ENCODE assay signal across 15 cellular contexts in genomic region chr4:17058506-17058905, GRCh38.
DNase-seq lines count a peak whose midpoint lies in the region; ATAC-seq and TF ChIP-seq lines count a peak whose summit lies in the region.
"Had no signal": no experiment of that assay in that cellular context is flagged by ENCODE, and none has a peak within 500 bp of the region (broad histone marks: within the 10 kb centered on the region; RNA-seq: fewer than 3 reads in every experiment).

No MANE protein-coding gene starts in this region.

- intact Hi-C loops in right cardiac atrium (cut with DNase I) (no loop called here), testis (cut with DNase I; ENCODE audit: low total_unique reads) (no loop called here)

- no peak overlapping the region for H3K27ac Mint-ChIP-seq in GM23338
- no peak overlapping the region for H3K27ac Mint-ChIP-seq in stimulated activated memory B cell treated with anti-CD40 and anti-IgM and Interleukin-4, amounts not matched to agents 10 μg/mL and 1 μg/mL and 100 μg/mL, for 72 hours
- H3K27ac Mint-ChIP-seq in stimulated activated naive CD8-positive, alpha-beta T cell treated with anti-CD3 and anti-CD28 coated beads, Interleukin-15, amount 100 ng/mL, for 72 hours: no peak overlapping the region
- H3K27ac Mint-ChIP-seq: activated CD4-positive, alpha-beta memory T cell treated with anti-CD3 and anti-CD28 coated beads for 36 hours; CD4-positive, CD25-positive, alpha-beta regulatory T cell; memory B cell had no signal

- H3K9me3 Mint-ChIP-seq in GM23338: no peaks in the 10 kb centered on the region
- no peaks in the 10 kb centered on the region for H3K9me3 Mint-ChIP-seq in stimulated activated memory B cell treated with anti-CD40 and anti-IgM and Interleukin-4, amounts not matched to agents 10 μg/mL and 1 μg/mL and 100 μg/mL, for 72 hours
- H3K9me3 Mint-ChIP-seq in stimulated activated naive CD8-positive, alpha-beta T cell treated with anti-CD3 and anti-CD28 coated beads, Interleukin-15, amount 100 ng/mL, for 72 hours: peaks cover 0 to 7% of the 10 kb centered on the region in 2 donors
- H3K9me3 Mint-ChIP-seq: activated CD4-positive, alpha-beta memory T cell treated with anti-CD3 and anti-CD28 coated beads for 36 hours; memory B cell had no signal

- H3K27me3 Mint-ChIP-seq in GM23338 (ENCODE audit: insufficient read depth, low read depth, poor library complexity): no peaks in the 10 kb centered on the region
- no peaks in the 10 kb centered on the region for H3K27me3 Mint-ChIP-seq in stimulated activated memory B cell treated with anti-CD40 and anti-IgM and Interleukin-4, amounts not matched to agents 10 μg/mL and 1 μg/mL and 100 μg/mL, for 72 hours
- H3K27me3 Mint-ChIP-seq in stimulated activated naive CD8-positive, alpha-beta T cell treated with anti-CD3 and anti-CD28 coated beads, Interleukin-15, amount 100 ng/mL, for 72 hours: peaks cover 13% of the 10 kb centered on the region
- H3K27me3 Mint-ChIP-seq: activated CD4-positive, alpha-beta memory T cell treated with anti-CD3 and anti-CD28 coated beads for 36 hours; CD4-positive, CD25-positive, alpha-beta regulatory T cell; memory B cell had no signal

- ATAC-seq in GM23338 (no peak), right cardiac atrium (peak; percentile 67 to 72)
- no peak for ATAC-seq in stimulated activated memory B cell treated with anti-CD40 and anti-IgM and Interleukin-4, amounts not matched to agents 10 μg/mL and 1 μg/mL and 100 μg/mL, for 72 hours
- ATAC-seq in stimulated activated naive CD8-positive, alpha-beta T cell treated with anti-CD3 and anti-CD28 coated beads, Interleukin-15, amount 100 ng/mL, for 72 hours: no peak

- no peak overlapping the region for H3K4me3 Mint-ChIP-seq in GM23338
- no peak overlapping the region for H3K4me3 Mint-ChIP-seq in stimulated activated memory B cell treated with anti-CD40 and anti-IgM and Interleukin-4, amounts not matched to agents 10 μg/mL and 1 μg/mL and 100 μg/mL, for 72 hours
- no peak overlapping the region for H3K4me3 Mint-ChIP-seq in stimulated activated naive CD8-positive, alpha-beta T cell treated with anti-CD3 and anti-CD28 coated beads, Interleukin-15, amount 100 ng/mL, for 72 hours
- H3K4me3 Mint-ChIP-seq: activated CD4-positive, alpha-beta memory T cell treated with anti-CD3 and anti-CD28 coated beads for 36 hours; memory B cell had no signal

- 0 out of 2 replicates have a peak, but pooled peaks cover 19% of the 10 kb centered on the region for H3K9me2 ChIP-seq in GM23338 (ENCODE audit: insufficient read depth)

- H4K20me1 ChIP-seq in GM23338 (replicated peaks; ENCODE audit: insufficient read depth): no peaks in the 10 kb centered on the region

- H3K4me3 ChIP-seq in GM23338 (no peak overlapping the region), cardiac fibroblast (replicated peaks in 1 of 2; ENCODE audit: low read depth in 2 of 2, low read length in 2 of 2) (no peak overlapping the region), right cardiac atrium (ENCODE audit: low read length) (no peak overlapping the region), testis (no peak overlapping the region)

- no peak overlapping the region for H3K4me2 ChIP-seq in GM23338

- peaks cover 3% of the 10 kb centered on the region; the same call in 2 of the 3 replicates for H3K4me1 Mint-ChIP-seq in GM23338
- H3K4me1 Mint-ChIP-seq in stimulated activated memory B cell treated with anti-CD40 and anti-IgM and Interleukin-4, amounts not matched to agents 10 μg/mL and 1 μg/mL and 100 μg/mL, for 72 hours: no peaks in the 10 kb centered on the region
- H3K4me1 Mint-ChIP-seq in stimulated activated naive CD8-positive, alpha-beta T cell treated with anti-CD3 and anti-CD28 coated beads, Interleukin-15, amount 100 ng/mL, for 72 hours: no peaks in the 10 kb centered on the region
- H3K4me1 Mint-ChIP-seq: CD4-positive, CD25-positive, alpha-beta regulatory T cell; memory B cell had no signal

- peak overlapping the region; percentile 87; the same call in 1 of the 2 replicates for H2AFZ ChIP-seq in GM23338

- TF ChIP-seq CTCF in GM23338 (conservative IDR thresholded peaks at IDR 0.05; ENCODE audit: low read depth in 2 of 2) (no peak), cardiac fibroblast (IDR thresholded peaks at IDR 0.05; ENCODE audit: low read depth, low read length) (no peak), testis (IDR thresholded peaks at IDR 0.05) (no peak)

- DNase-seq in GM23338 (ENCODE audit: low spot score): no peak
- peak; percentile 26 to 63 for DNase-seq in cardiac fibroblast (ENCODE audit: low read depth in 2 of 2)
- DNase-seq in right cardiac atrium: peak; percentile 26 to 61 (median 53)
- DNase-seq in testis: peak; percentile 59
- DNase-seq in LoVo (ENCODE audit: low spot score): no peak
- DNase-seq in stimulated activated naive CD8-positive, alpha-beta T cell treated with anti-CD3 and anti-CD28 coated beads, Interleukin-15, amount 100 ng/mL, for 72 hours: no peak
- DNase-seq: activated CD4-positive, alpha-beta memory T cell treated with anti-CD3 and anti-CD28 coated beads for 36 hours; CD4-positive, CD25-positive, alpha-beta regulatory T cell; DND-41; NCI-H2107; SHP77; T1000 had no signal

- H3K27me3 ChIP-seq in GM23338 (ENCODE audit: insufficient read depth) (no peaks in the 10 kb centered on the region), right cardiac atrium (ENCODE audit: control insufficient read depth, insufficient read depth) (no peaks in the 10 kb centered on the region), testis (no peaks in the 10 kb centered on the region)
- H3K27me3 ChIP-seq: neutrophil had no signal

- H3K36me3 ChIP-seq in GM23338 (ENCODE audit: insufficient read depth): no peaks in the 10 kb centered on the region
- H3K36me3 ChIP-seq in testis (ENCODE audit: low read depth, missing control alignments): no peaks in the 10 kb centered on the region
- H3K36me3 ChIP-seq: neutrophil had no signal

- H3K79me2 ChIP-seq in GM23338 (replicated peaks; ENCODE audit: insufficient read depth): no peaks in the 10 kb centered on the region

- TF ChIP-seq POLR2A in testis (IDR thresholded peaks at IDR 0.05): no peak

- H3F3A ChIP-seq in GM23338 (replicated peaks; ENCODE audit: low read depth): no peaks in the 10 kb centered on the region

- H3K9me3 ChIP-seq in right cardiac atrium (ENCODE audit: control insufficient read depth, low read length): no peaks in the 10 kb centered on the region
- no peaks in the 10 kb centered on the region for H3K9me3 ChIP-seq in testis
- H3K9me3 ChIP-seq: neutrophil had no signal

- no peak overlapping the region for H3K27ac ChIP-seq in GM23338 (ENCODE audit: low read depth)
- H3K27ac ChIP-seq in right cardiac atrium (ENCODE audit: low read length): no peak overlapping the region
- peak overlapping the region; percentile 3 to 57 for H3K27ac ChIP-seq in testis
- H3K27ac ChIP-seq: neutrophil had no signal

- 54% methylated on average over 4 of the region's 4 CpGs for WGBS in right cardiac atrium
- 36 to 60% methylated on average over 4 of the region's 4 CpGs for WGBS in testis, 2 donors

- no peaks in the 10 kb centered on the region for H3K36me3 Mint-ChIP-seq in GM23338 (ENCODE audit: low read depth)
- no peaks in the 10 kb centered on the region for H3K36me3 Mint-ChIP-seq in stimulated activated memory B cell treated with anti-CD40 and anti-IgM and Interleukin-4, amounts not matched to agents 10 μg/mL and 1 μg/mL and 100 μg/mL, for 72 hours
- H3K36me3 Mint-ChIP-seq: activated CD4-positive, alpha-beta memory T cell treated with anti-CD3 and anti-CD28 coated beads for 36 hours; CD4-positive, CD25-positive, alpha-beta regulatory T cell; memory B cell had no signal

- H3K4me1 ChIP-seq in GM23338 (ENCODE audit: insufficient read depth) (no peaks in the 10 kb centered on the region), right cardiac atrium (ENCODE audit: control insufficient read depth, insufficient read depth, low read length) (no peaks in the 10 kb centered on the region), testis (peaks cover 9% of the 10 kb centered on the region)

TF ChIP-seq in GM23338, 12 proteins besides CTCF, POLR2A, EP300 and RAD21 (continues in another document):
- TF ChIP-seq EZH2phosphoT487 (IDR thresholded peaks at IDR 0.05; ENCODE audit: unreplicated experiment) (no peak), NANOG (IDR thresholded peaks at IDR 0.05; ENCODE audit: borderline replicate concordance) (no peak), EZH2 (IDR thresholded peaks at IDR 0.05; ENCODE audit: low read depth, unreplicated experiment) (no peak), CREB1 (CRISPR knock-in tag; IDR thresholded peaks at IDR 0.05; ENCODE audit: low read depth) (no peak), JUNB (IDR thresholded peaks at IDR 0.05; ENCODE audit: unreplicated experiment) (no peak), ZNF114 (CRISPR knock-in tag; IDR thresholded peaks at IDR 0.05) (no peak), POLR2AphosphoS5 (IDR thresholded peaks at IDR 0.05; ENCODE audit: low read depth) (no peak), ETS1 (IDR thresholded peaks at IDR 0.05) (no peak), ZNF331 (CRISPR knock-in tag; IDR thresholded peaks at IDR 0.05; ENCODE audit: low read depth) (no peak)

Comparison
In these comparisons a context has a peak if more than half of its experiments do, and no peak if none do; other contexts are left out.
1. ATAC-seq: peak in right cardiac atrium (2 of 2); none in GM23338 (single experiment), stimulated activated memory B cell treated with anti-CD40 and anti-IgM and Interleukin-4, amounts not matched to agents 10 μg/mL and 1 μg/mL and 100 μg/mL, for 72 hours (single experiment) and stimulated activated naive CD8-positive, alpha-beta T cell treated with anti-CD3 and anti-CD28 coated beads, Interleukin-15, amount 100 ng/mL, for 72 hours (single experiment).
2. DNase-seq: peak in cardiac fibroblast (2 of 2), right cardiac atrium (3 of 3) and testis (single experiment); none in GM23338 (single experiment), LoVo (single experiment) and stimulated activated naive CD8-positive, alpha-beta T cell treated with anti-CD3 and anti-CD28 coated beads, Interleukin-15, amount 100 ng/mL, for 72 hours (0 of 2).
3. H3K27ac ChIP-seq: peak in testis (2 of 2); none in GM23338 (single experiment) and right cardiac atrium (single experiment).